Comparison of ENCODE assay signal across 13 cellular contexts in genomic region chr14:78319411-78319810, GRCh38.
DNase-seq lines count a peak whose midpoint lies in the region; ATAC-seq, FAIRE-seq and TF ChIP-seq lines count a peak whose summit lies in the region.
"Had no signal": no experiment of that assay in that cellular context is flagged by ENCODE, and none has a peak within 500 bp of the region (broad histone marks: within the 10 kb centered on the region; RNA-seq: fewer than 3 reads in every experiment).

No MANE protein-coding gene starts in this region.

- H3K27me3 ChIP-seq in bronchial epithelial cell (ENCODE audit: control insufficient read depth, insufficient read depth, low read length): peaks cover 2% of the 10 kb centered on the region
- no peaks in the 10 kb centered on the region for H3K27me3 ChIP-seq in mesendoderm (ENCODE audit: insufficient read depth, low read length, poor library complexity)
- H3K27me3 ChIP-seq in HepG2 (ENCODE audit: control insufficient read depth in 1 of 2, insufficient read depth in 2 of 2, low read length in 2 of 2): peaks cover 0 to 3% of the 10 kb centered on the region in 2 experiments; a peak in 1 of 5 replicates
- H3K27me3 ChIP-seq: BLaER1 had no signal

- H3K27ac ChIP-seq in mesendoderm (ENCODE audit: low read depth, low read length): no peak overlapping the region
- no peak overlapping the region for H3K27ac ChIP-seq in HepG2 (ENCODE audit: extremely low read length, insufficient read depth, low read length)
- H3K27ac ChIP-seq: BLaER1 had no signal

- BruUV-seq in HepG2 (replicated peaks; lab: Mats Ljungman, UMichigan): no TSS peak

- H2BK120ac ChIP-seq in mesendoderm (ENCODE audit: low read depth, low read length): peak overlapping the region; percentile 65

- no peak overlapping the region for H2BK15ac ChIP-seq in mesendoderm (replicated peaks; ENCODE audit: low read depth)

- no peak overlapping the region for H2AFZ ChIP-seq in HepG2 (ENCODE audit: low read length)

- no peak for TF ChIP-seq EP300 in HepG2 (IDR thresholded peaks at IDR 0.05; ENCODE audit: low read depth in 2 of 2, low read length in 2 of 2)
- no peak for TF ChIP-seq EP300 in HepG2 (CRISPR knock-in tag; IDR thresholded peaks at IDR 0.05; ENCODE audit: borderline replicate concordance)

- TF ChIP-seq CTCF in bronchial epithelial cell (IDR thresholded peaks at IDR 0.05; ENCODE audit: insufficient read depth, low read length, severe bottlenecking) (no peak), HepG2 (CRISPR knock-in tag; IDR thresholded peaks at IDR 0.05) (no peak)

- H3K9ac ChIP-seq in mesendoderm (ENCODE audit: low read length) (no peak overlapping the region), HepG2 (ENCODE audit: insufficient read depth, low read depth, low read length) (no peak overlapping the region)
- H3K9ac ChIP-seq: BLaER1 had no signal

- peak overlapping the region; percentile 57 for H3K56ac ChIP-seq in mesendoderm (ENCODE audit: low read length)

- ATAC-seq in HepG2: no peak
- ATAC-seq: GM12878 had no signal

- H3K9me3 ChIP-seq in HepG2 (ENCODE audit: low read length): no peaks in the 10 kb centered on the region
- H3K9me3 ChIP-seq: BLaER1 had no signal

- no peak overlapping the region for H3K4me3 ChIP-seq in bronchial epithelial cell (ENCODE audit: low read depth, low read length)
- H3K4me3 ChIP-seq in mesendoderm (ENCODE audit: low read length): no peak overlapping the region
- no peak overlapping the region for H3K4me3 ChIP-seq in HepG2 (replicated peaks in 1 of 3; ENCODE audit: insufficient read depth in 1 of 3, low read depth in 2 of 3, low read length in 3 of 3)
- H3K4me3 ChIP-seq: BLaER1, GM12878 had no signal

- H4K8ac ChIP-seq in mesendoderm (ENCODE audit: low read depth, low read length): no peak overlapping the region

- peak overlapping the region; percentile 55 for H2BK5ac ChIP-seq in mesendoderm (ENCODE audit: low read length)

- H3K18ac ChIP-seq in mesendoderm (ENCODE audit: low read length): peak overlapping the region; percentile 64

- FAIRE-seq in bronchial epithelial cell (lab: Jason Lieb, UNC): peak; percentile 58
- FAIRE-seq in HepG2 (lab: Jason Lieb, UNC): no peak
- FAIRE-seq: GM12878, H1 had no signal

- TF ChIP-seq POLR2A in HepG2 (IDR thresholded peaks at IDR 0.05; ENCODE audit: insufficient read depth in 1 of 2, low read depth in 2 of 2, low read length in 2 of 2): no peak

- CTCF ChIA-PET in HepG2 (lab: Yijun Ruan, JAX; ENCODE audit: low intra/inter-chr PET ratio, low total read pairs): no interaction called here

- H4K20me1 ChIP-seq in HepG2 (ENCODE audit: insufficient read depth, low read length): no peaks in the 10 kb centered on the region
- H4K20me1 ChIP-seq: BLaER1 had no signal

- H3K4ac ChIP-seq in mesendoderm (ENCODE audit: low read depth, low read length): no peak overlapping the region

- POLR2A ChIA-PET in HepG2 (lab: Yijun Ruan, JAX): no interaction called here

- no peak overlapping the region for H3K23ac ChIP-seq in mesendoderm (ENCODE audit: low read length)

- H3K4me2 ChIP-seq in mesendoderm (ENCODE audit: low read length) (no peak overlapping the region), HepG2 (ENCODE audit: low read depth, low read length) (no peak overlapping the region)
- H3K4me2 ChIP-seq: BLaER1 had no signal

- H3K79me2 ChIP-seq in mesendoderm (ENCODE audit: control insufficient read depth, insufficient read depth, low read length) (no peaks in the 10 kb centered on the region), HepG2 (ENCODE audit: insufficient read depth, low read length) (no peaks in the 10 kb centered on the region)

- peaks cover 26% of the 10 kb centered on the region for H3K4me1 ChIP-seq in mesendoderm (ENCODE audit: control insufficient read depth, low read depth, low read length)
- no peaks in the 10 kb centered on the region for H3K4me1 ChIP-seq in HepG2 (ENCODE audit: insufficient read depth, low read length)
- H3K4me1 ChIP-seq: BLaER1 had no signal

- DNase-seq in COR-L47 (lab: John Stamatoyannopoulos, UW): peak; percentile 44
- DNase-seq in OCI-M1 (lab: John Stamatoyannopoulos, UW): peak; percentile 62
- no peak for DNase-seq in bronchial epithelial cell (ENCODE audit: low read depth)
- no peak for DNase-seq in mesendoderm
- no peak for DNase-seq in NCI-H2171 (lab: John Stamatoyannopoulos, UW)
- DNase-seq in HepG2 (ENCODE audit: low spot score): no peak
- DNase-seq in SKM-1 treated with dmso at 0.1 percent for 144 hours (lab: John Stamatoyannopoulos, UW; ENCODE audit: unreplicated experiment): no peak
- DNase-seq: CD4-positive, alpha-beta memory T cell; EL; KBM-7 had no signal

- H3K79me1 ChIP-seq in mesendoderm (ENCODE audit: low read length): no peaks in the 10 kb centered on the region

- no peak overlapping the region for H2AK5ac ChIP-seq in mesendoderm (ENCODE audit: low read length)

- no peak for TF ChIP-seq RAD21 in HepG2 (CRISPR knock-in tag; IDR thresholded peaks at IDR 0.05)

- H3K36me3 ChIP-seq in bronchial epithelial cell (ENCODE audit: control insufficient read depth, insufficient read depth, low read length) (no peaks in the 10 kb centered on the region), mesendoderm (ENCODE audit: control insufficient read depth, insufficient read depth, low read length) (no peaks in the 10 kb centered on the region), HepG2 (replicated peaks in 1 of 2; ENCODE audit: control insufficient read depth in 1 of 2, insufficient read depth in 2 of 2, low read length in 2 of 2) (no peaks in the 10 kb centered on the region)
- H3K36me3 ChIP-seq: BLaER1 had no signal

- WGBS in mesendoderm (ENCODE audit: extremely low coverage, insufficient coverage, low lambda C conversion rate): no CpG with 5 or more reads among the region's 2 CpGs
- 0% methylated on average over 2 of the region's 2 CpGs for WGBS in HepG2 (ENCODE audit: low lambda C conversion rate)

- in situ Hi-C loops in HepG2 (cut with HindIII; ENCODE audit: extremely low pct_ligation_motif_present, low pct_unique_long_range_greater_than_20kb): no loop called here

- no peak overlapping the region for H4K5ac ChIP-seq in mesendoderm (ENCODE audit: low read length)

- intact Hi-C loops in HepG2 (cut with micrococcal nuclease; ENCODE audit: unreplicated experiment): no loop called here

TF ChIP-seq in HepG2, 621 proteins besides CTCF, POLR2A, EP300 and RAD21:
- TF ChIP-seq ZNF282 (IDR thresholded peaks at IDR 0.05; ENCODE audit: partially characterized antibody): no peak

Comparison
In these comparisons a context has a peak if more than half of its experiments do, and no peak if none do; other contexts are left out.
1. DNase-seq: peak in COR-L47 (single experiment) and OCI-M1 (single experiment); none in bronchial epithelial cell (single experiment), mesendoderm (single experiment), NCI-H2171 (single experiment), HepG2 (single experiment) and SKM-1 treated with dmso at 0.1 percent for 144 hours (single experiment).